19 cellular contexts compared by ENCODE assay signal in genomic region chr3:36521007-36521379, GRCh38.
DNase-seq lines count a peak whose midpoint lies in the region; ATAC-seq and TF ChIP-seq lines count a peak whose summit lies in the region.
"Had no signal": no experiment of that assay in that cellular context is flagged by ENCODE, and none has a peak within 500 bp of the region (broad histone marks: within the 10 kb centered on the region; RNA-seq: fewer than 3 reads in every experiment).

No MANE protein-coding gene starts in this region.

- no peak overlapping the region for H3K4me2 ChIP-seq in trophoblast cell (ENCODE audit: low read length)
- H3K4me2 ChIP-seq: BLaER1 had no signal

- H3K4me3 ChIP-seq in cardiac muscle cell (no peak overlapping the region), heart right ventricle (no peak overlapping the region), BE2C (ENCODE audit: low read depth, low read length) (no peak overlapping the region), trophoblast cell (ENCODE audit: low read depth, low read length) (no peak overlapping the region)
- H3K4me3 ChIP-seq: BLaER1 had no signal

- peak overlapping the region; percentile 18 for H2BK120ac ChIP-seq in trophoblast cell (ENCODE audit: insufficient read depth, low read length, poor library complexity)

- H4K12ac ChIP-seq in trophoblast cell (ENCODE audit: low read depth, low read length): no peak overlapping the region

- no peak overlapping the region for H4K8ac ChIP-seq in trophoblast cell (ENCODE audit: low read depth, low read length)

- H2AK5ac ChIP-seq in trophoblast cell (ENCODE audit: low read length): no peak overlapping the region

- H3K79me2 ChIP-seq in trophoblast cell (ENCODE audit: control insufficient read depth, insufficient read depth, low read length, poor library complexity): no peaks in the 10 kb centered on the region

- no peaks in the 10 kb centered on the region for H3K36me3 ChIP-seq in cardiac muscle cell
- H3K36me3 ChIP-seq in heart right ventricle: no peaks in the 10 kb centered on the region
- peaks cover 22% of the 10 kb centered on the region for H3K36me3 ChIP-seq in BE2C
- no peaks in the 10 kb centered on the region for H3K36me3 ChIP-seq in trophoblast cell (ENCODE audit: control insufficient read depth in 1 of 2, insufficient read depth in 2 of 2, low read length in 2 of 2)
- H3K36me3 ChIP-seq: BLaER1 had no signal

- no peak overlapping the region for H3K18ac ChIP-seq in trophoblast cell (ENCODE audit: low read length)

- TF ChIP-seq CTCF in cardiac muscle cell (IDR thresholded peaks at IDR 0.05; ENCODE audit: low read depth, low read length) (no peak), heart right ventricle (IDR thresholded peaks at IDR 0.05) (no peak), BE2C (IDR thresholded peaks at IDR 0.05; ENCODE audit: low read depth, low read length) (no peak)

- no peak overlapping the region for H3K23ac ChIP-seq in trophoblast cell (ENCODE audit: low read length)

- H3K4ac ChIP-seq in trophoblast cell (ENCODE audit: low read depth, low read length): no peak overlapping the region

- 70 to 81% methylated on average over 2 of the region's 2 CpGs for WGBS in heart right ventricle, 2 donors
- no CpG with 5 or more reads among the region's 2 CpGs for WGBS in trophoblast cell (ENCODE audit: extremely low coverage, insufficient coverage, insufficient read length)

- H3K27ac ChIP-seq in cardiac muscle cell (peak overlapping the region; percentile 85), heart right ventricle (no peak overlapping the region), trophoblast cell (ENCODE audit: low read depth, low read length) (peak overlapping the region; percentile 52)
- H3K27ac ChIP-seq: BLaER1 had no signal

- peak overlapping the region; percentile 53 for H2BK5ac ChIP-seq in trophoblast cell (ENCODE audit: low read depth, low read length, poor library complexity)

- DNase-seq in cardiac muscle cell (ENCODE audit: low read depth in 1 of 2, low spot score in 1 of 2) (no peak), heart right ventricle (no peak), BE2C (peak; percentile 12), trophoblast cell (no peak), NCI-H2196 treated with DMSO at 0.1 percent for 48 hours (lab: John Stamatoyannopoulos, UW; ENCODE audit: unreplicated experiment) (no peak), NCI-H69 (lab: John Stamatoyannopoulos, UW) (no peak), DMS153 (lab: John Stamatoyannopoulos, UW) (no peak)
- DNase-seq: 8988T; AML-193; C1 segment of cervical spinal cord; CD4-positive, alpha-beta memory T cell; CD4-positive, CD25-positive, alpha-beta regulatory T cell; CD8-positive, alpha-beta memory T cell; COR-L47; DMS 273 treated with DMSO at 0.1 percent for 48 hours; DMS79 treated with DMSO at 0.1 percent for 48 hours; GF-D8 had no signal

- peak overlapping the region; percentile 67 for H4K91ac ChIP-seq in trophoblast cell (ENCODE audit: low read depth, low read length)

- H3K4me1 ChIP-seq in cardiac muscle cell (ENCODE audit: low read depth) (peaks cover 40% of the 10 kb centered on the region), heart right ventricle (no peaks in the 10 kb centered on the region), BE2C (peaks cover 29% of the 10 kb centered on the region), trophoblast cell (ENCODE audit: control insufficient read depth in 1 of 2, insufficient read depth in 2 of 2, low read length in 2 of 2) (peaks cover 10 to 19% of the 10 kb centered on the region in 2 experiments)
- H3K4me1 ChIP-seq: BLaER1 had no signal

- H3K27me3 ChIP-seq in cardiac muscle cell: no peaks in the 10 kb centered on the region
- no peaks in the 10 kb centered on the region for H3K27me3 ChIP-seq in heart right ventricle
- H3K27me3 ChIP-seq in BE2C: no peaks in the 10 kb centered on the region
- H3K27me3 ChIP-seq in trophoblast cell (ENCODE audit: insufficient read depth, low read length): no peaks in the 10 kb centered on the region
- H3K27me3 ChIP-seq: BLaER1 had no signal

- intact Hi-C loops in heart right ventricle (cut with DNase I): no loop called here

- H2BK12ac ChIP-seq in trophoblast cell (ENCODE audit: low read length): peak overlapping the region; percentile 23

- H3K9me3 ChIP-seq in cardiac muscle cell (ENCODE audit: low read depth) (no peaks in the 10 kb centered on the region), heart right ventricle (no peaks in the 10 kb centered on the region), BE2C (no peaks in the 10 kb centered on the region), trophoblast cell (ENCODE audit: insufficient read depth, low read depth, low read length) (no peaks in the 10 kb centered on the region)
- H3K9me3 ChIP-seq: BLaER1 had no signal

- H3K9ac ChIP-seq in trophoblast cell (ENCODE audit: low read length): no peak overlapping the region
- H3K9ac ChIP-seq: BLaER1 had no signal

- H2AFZ ChIP-seq in trophoblast cell (ENCODE audit: insufficient read depth, low read length, poor library complexity): no peak overlapping the region

- ATAC-seq in heart right ventricle (no peak), SK-N-SH treated with all-trans-retinoic acid at 6 μM for 48 hours (peak; percentile 4; the same call in 1 of the 3 replicates)

- H3K14ac ChIP-seq in trophoblast cell (ENCODE audit: low read length): no peak overlapping the region

- H3K79me1 ChIP-seq in trophoblast cell (ENCODE audit: low read length): peaks cover 7% of the 10 kb centered on the region

TF ChIP-seq in SK-N-SH treated with all-trans-retinoic acid at 6 μM for 48 hours, 23 proteins besides CTCF, POLR2A, EP300 and RAD21:
- no peak for TF ChIP-seq PATZ1 (CRISPR knock-in tag; IDR thresholded peaks at IDR 0.05; ENCODE audit: borderline replicate concordance)
- peak; percentile 57; the same call in 1 of the 2 replicates for TF ChIP-seq ZC3H10 (CRISPR knock-in tag; IDR thresholded peaks at IDR 0.05)
- no peak for TF ChIP-seq CSDC2 (CRISPR knock-in tag; IDR thresholded peaks at IDR 0.05)

Comparison
In these comparisons a context has a peak if more than half of its experiments do, and no peak if none do; other contexts are left out.
1. H3K27ac ChIP-seq: peak in cardiac muscle cell (single experiment) and trophoblast cell (single experiment); none in heart right ventricle (0 of 10).